In the genomic region with DNA sequence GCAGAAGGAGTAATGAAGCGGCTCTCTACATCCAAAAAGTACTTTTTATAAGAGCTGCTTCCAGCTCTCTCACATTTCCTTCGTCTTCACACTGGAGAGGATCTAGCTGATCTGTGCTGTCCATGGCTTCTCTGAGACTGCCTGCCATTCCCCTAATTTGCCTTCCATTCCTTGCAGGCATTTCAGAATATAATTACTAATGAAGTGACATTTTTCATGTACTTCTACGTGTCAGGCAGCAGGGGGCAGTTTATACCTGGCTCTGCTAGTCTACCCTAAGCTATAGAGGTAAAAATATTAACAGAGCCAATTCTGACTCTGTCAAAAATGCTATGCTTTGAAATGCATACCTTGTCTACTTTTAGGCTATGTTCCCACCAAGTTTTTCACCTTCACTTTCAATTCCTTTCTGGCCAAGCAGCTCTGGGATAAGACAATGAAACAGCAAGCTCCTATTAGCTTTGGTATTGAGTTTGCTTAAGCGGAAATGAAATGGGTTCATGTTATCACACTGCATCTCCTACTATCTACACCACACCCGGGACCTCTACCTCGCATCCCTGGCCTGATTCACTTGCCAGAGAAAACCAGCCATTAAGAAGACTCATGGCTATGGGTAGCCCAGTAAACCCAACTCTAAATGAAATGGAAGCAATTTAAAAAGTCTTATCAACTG, we compare ENCODE assay signal across 8 cellular contexts.
A peak's percentile ranks its signal among the peaks of the same experiment; 100 is the strongest.
DNase-seq lines count a peak whose midpoint lies in the region; ATAC-seq, FAIRE-seq and TF ChIP-seq lines count a peak whose summit lies in the region.

No MANE protein-coding gene starts in this region.

- no TSS peak for BruUV-seq in mammary epithelial cell (replicated peaks; lab: Mats Ljungman, UMichigan)

- no peak overlapping the region for H3K4me2 ChIP-seq in mammary epithelial cell (ENCODE audit: insufficient read depth, low read depth, low read length)

- no peaks in the 10 kb centered on the region for H3K9me3 ChIP-seq in mammary epithelial cell (replicated peaks; ENCODE audit: insufficient read depth, low read length)

- DNase-seq in COLO829 (ENCODE audit: low spot score) (peak; percentile 62), NCI-H526 treated with DMSO at 0.1 percent for 48 hours (lab: John Stamatoyannopoulos, UW) (peak; percentile 21), mammary epithelial cell (peak; percentile 8), left lobe of liver (ENCODE audit: low spot score) (no peak), urothelium cell line (ENCODE audit: low spot score) (peak; percentile 44)
- DNase-seq in NK-92 treated with Interleukin-12 subunit alpha and Interleukin-12 subunit beta, amount 100 ng/mL, for 24 hours (lab: John Stamatoyannopoulos, UW) = no peak

- dilution Hi-C loops in mammary epithelial cell (cut with HindIII; ENCODE audit: low sequenced_read_pairs) = no loop called here

- H3K27ac ChIP-seq in mammary epithelial cell (ENCODE audit: insufficient read depth, low read depth, low read length) = no peak overlapping the region

- H3K36me3 ChIP-seq in mammary epithelial cell (ENCODE audit: insufficient read depth, low read length) = no peaks in the 10 kb centered on the region

- in situ Hi-C loops in mammary epithelial cell (cut with MboI; ENCODE audit: low sequenced_read_pairs in 2 of 2) = loop anchor here in 1 of 2 donors (25.0 kb wide), 1 partner anchor 109 kb away; no protein-coding TSS in a partner anchor

- no peaks in the 10 kb centered on the region for H3K27me3 ChIP-seq in mammary epithelial cell (ENCODE audit: insufficient read depth, low read length)

- H3K4me3 ChIP-seq in mammary epithelial cell (replicated peaks in 1 of 3; ENCODE audit: insufficient read depth in 1 of 3, low read depth in 2 of 3, low read length in 3 of 3) = no peak overlapping the region

- no peaks in the 10 kb centered on the region for H4K20me1 ChIP-seq in mammary epithelial cell (ENCODE audit: insufficient read depth, low read length)

- no peaks in the 10 kb centered on the region for H3K4me1 ChIP-seq in mammary epithelial cell (ENCODE audit: insufficient read depth, low read length)

- intact Hi-C loops in mammary epithelial cell (cut with micrococcal nuclease) = loop anchor here (1.0 kb wide), 3 partner anchors 113 to 278 kb away; no protein-coding TSS in a partner anchor

- peak; percentile 83 for ATAC-seq in GM18519 (IDR thresholded peaks at IDR 0.05; ENCODE audit: low FRiP score, unreplicated experiment)
- ATAC-seq in HG03103 (IDR thresholded peaks at IDR 0.05; ENCODE audit: low read depth, unreplicated experiment) = peak; percentile 85
- ATAC-seq in left lobe of liver = peak; percentile 96

- peak; percentile 71 for TF ChIP-seq CTCF in mammary epithelial cell (conservative IDR thresholded peaks at IDR 0.05 in 1 of 2, IDR thresholded peaks at IDR 0.05 in 1 of 2; ENCODE audit: extremely low read depth in 1 of 2, insufficient read depth in 1 of 2, low read depth in 1 of 2, low read length in 2 of 2)

- FAIRE-seq in urothelium cell line (lab: Jason Lieb, UNC) = no peak

- no peaks in the 10 kb centered on the region for H3K79me2 ChIP-seq in mammary epithelial cell (ENCODE audit: insufficient read depth, low read length)

- no peak overlapping the region for H2AFZ ChIP-seq in mammary epithelial cell (ENCODE audit: low read depth, low read length)

- no peak overlapping the region for H3K9ac ChIP-seq in mammary epithelial cell (ENCODE audit: insufficient read depth, low read length)

- 59% methylated on average over 6 of the region's 6 CpGs for WGBS in mammary epithelial cell (ENCODE audit: low coverage, missing lambda C conversion rate)

- CTCF ChIA-PET in mammary epithelial cell (lab: Charles Lee; ENCODE audit: low non-redundant PET) = interaction anchor here (0.5 to 1.5 kb wide), 7 partner anchors 198 to 329 kb away, joined by 3 to 20 read pairs (median 5); partner anchors contain the start of gene GAREM1

Comparison
In these comparisons a context has a peak if more than half of its experiments do, and no peak if none do; other contexts are left out.
1. DNase-seq: peak in COLO829 (single experiment), NCI-H526 treated with DMSO at 0.1 percent for 48 hours (single experiment), mammary epithelial cell (single experiment) and urothelium cell line (single experiment); none in left lobe of liver (single experiment) and NK-92 treated with Interleukin-12 subunit alpha and Interleukin-12 subunit beta, amount 100 ng/mL, for 24 hours (single experiment).
2. Peak in every context shown above with its lines, with median percentiles within 50 percentile points of each other: ATAC-seq.